19 cellular contexts compared by ENCODE assay signal in genomic region chr10:27986831-27987230, GRCh38. TPM values are rescaled to one million over a fixed set of nuclear protein-coding genes. Genes with fewer than 3 reads are reported as not detected.
"Had no signal": no experiment of that assay in that cellular context is flagged by ENCODE, and none has a peak within 500 bp of the region (broad histone marks: within the 10 kb centered on the region; RNA-seq: fewer than 3 reads in every experiment).

No MANE protein-coding gene starts in this region.

- DNase-seq: effector CD4-positive, alpha-beta T cell; endodermal cell; foreskin melanocyte; head of caudate nucleus; kidney; left cardiac atrium; left ventricle myocardium inferior; lower lobe of right lung; nucleus accumbens; ovary; sigmoid colon; stimulated activated CD4-positive, alpha-beta T cell treated with anti-CD3 and anti-CD28 coated beads, Interleukin-2, amount 100 ng/mL, for 48 hours; stimulated activated naive CD4-positive, alpha-beta T cell treated with Interleukin-2 at 50 U/mL for 16 hours; trophoblast cell had no signal

- H3K9me3 ChIP-seq: left ventricle myocardium inferior, lower lobe of right lung, ovary, right atrium auricular region, sigmoid colon had no signal

- H3K27me3 ChIP-seq: neural progenitor cell, ovary, right atrium auricular region, sigmoid colon had no signal

- H3K27ac ChIP-seq: hepatocyte, left ventricle myocardium inferior, lower lobe of right lung, neural progenitor cell, ovary, right atrium auricular region, sigmoid colon, skin epidermis had no signal

- H3K4me3 ChIP-seq: hepatocyte, left ventricle myocardium inferior, lower lobe of right lung, neural progenitor cell, ovary, right atrium auricular region, sigmoid colon, skin epidermis had no signal

- H3K36me3 ChIP-seq: left ventricle myocardium inferior, lower lobe of right lung, neural progenitor cell, ovary, right atrium auricular region, sigmoid colon had no signal

- H3K4me1 ChIP-seq: left ventricle myocardium inferior, lower lobe of right lung, right atrium auricular region, sigmoid colon had no signal

RNA-seq across cellular contexts. Expression of gene ODAD2, which starts 12.0 kb away (rescaled TPM):
- total RNA-seq: natural killer cell treated with Interleukin-12 subunit alpha and Interleukin-12 subunit beta and Interleukin-15 and Interleukin-18, amount 100 ng/mL, for 72 hours had no signal
